19 cellular contexts compared by ENCODE assay signal in the genomic region with DNA sequence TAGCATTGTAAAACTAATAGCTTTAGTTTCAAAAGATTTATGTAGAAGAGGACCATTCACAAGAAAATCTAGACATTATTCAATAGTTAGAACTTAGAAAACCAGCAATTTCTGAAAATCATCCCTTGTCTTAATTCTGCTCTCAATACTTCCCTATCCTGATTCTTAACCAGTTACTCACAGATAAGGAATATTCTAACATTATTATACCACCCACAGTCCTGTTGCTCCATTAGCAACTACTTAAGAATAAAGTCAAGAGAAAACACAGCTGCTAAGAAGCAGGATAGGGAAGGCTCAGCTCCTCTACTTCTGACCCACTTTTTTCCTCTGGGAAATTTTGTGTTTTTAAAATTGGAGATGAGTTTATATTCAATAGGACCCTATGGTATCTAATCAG.
"Had no signal": no experiment of that assay in that cellular context is flagged by ENCODE, and none has a peak within 500 bp of the region (broad histone marks: within the 10 kb centered on the region; RNA-seq: fewer than 3 reads in every experiment).

No MANE protein-coding gene starts in this region.

- H3K27ac ChIP-seq: dorsolateral prefrontal cortex, heart right ventricle, lower lobe of right lung, prostate gland, right atrium auricular region, transverse colon, vagina had no signal

- H3K4me3 ChIP-seq: dorsolateral prefrontal cortex, heart right ventricle, lower lobe of right lung, prostate gland, right atrium auricular region, transverse colon, vagina had no signal

- H3K9me3 ChIP-seq: lower lobe of right lung, prostate gland, transverse colon, vagina had no signal

- DNase-seq: dorsolateral prefrontal cortex; effector CD4-positive, alpha-beta T cell; foreskin melanocyte; glutamatergic neuron; heart right ventricle; hippocampal formation; left ventricle myocardium superior; lower lobe of right lung; naive thymus-derived CD8-positive, alpha-beta T cell; nephron progenitor cell; nucleus accumbens; stimulated activated CD4-positive, alpha-beta T cell treated with anti-CD3 and anti-CD28 coated beads, Interleukin-15, amount 100 ng/mL, for 24 hours; stimulated activated CD4-positive, alpha-beta T cell treated with anti-CD3 and anti-CD28 coated beads, Interleukin-2, amount 100 ng/mL, for 48 hours; stimulated activated naive B cell treated with anti-CD40 and anti-IgM and Interleukin-4, amounts not matched to agents 10 μg/mL and 1 μg/mL and 100 μg/mL, for 72 hours; transverse colon had no signal

- FAIRE-seq: keratinocyte had no signal

- H3K27me3 ChIP-seq: right atrium auricular region, transverse colon, vagina had no signal

- H3K36me3 ChIP-seq: lower lobe of right lung, prostate gland, right atrium auricular region, transverse colon, vagina had no signal

- H3K4me1 ChIP-seq: heart right ventricle, lower lobe of right lung, prostate gland, right atrium auricular region, transverse colon, vagina had no signal
